8 cellular contexts compared by ENCODE assay signal in the genomic region with DNA sequence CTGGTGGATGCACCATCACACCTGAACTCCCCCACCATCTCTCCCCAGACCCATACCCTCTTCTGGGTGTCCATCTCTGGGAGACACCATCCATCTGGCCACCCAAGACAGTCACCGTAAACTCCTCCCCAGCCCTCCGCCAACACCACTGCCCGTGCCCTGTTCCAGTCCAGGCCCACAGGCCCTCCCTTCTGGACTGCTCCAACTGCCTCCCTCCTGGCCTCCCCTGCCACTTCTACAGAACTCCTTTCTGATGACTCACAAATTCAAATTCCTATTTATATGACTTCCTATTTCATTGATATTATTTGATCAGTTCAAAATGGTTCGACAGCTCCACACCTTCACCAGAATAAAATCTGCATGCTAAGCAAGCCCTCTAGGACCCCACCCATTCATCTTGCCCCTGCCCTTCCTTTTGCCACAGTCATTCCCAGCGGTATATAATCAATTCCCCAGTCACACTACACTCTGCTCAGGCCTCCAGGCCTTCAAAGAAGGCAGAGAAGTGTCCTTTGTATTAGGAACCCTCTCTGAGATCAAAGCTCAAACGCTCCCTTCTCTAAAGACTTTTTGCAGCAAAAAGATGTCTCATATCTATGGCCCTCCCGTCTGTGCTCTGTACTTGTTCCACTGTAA. TPM values are rescaled to one million over a fixed set of nuclear protein-coding genes. Genes with fewer than 3 reads are reported as not detected.
A peak's percentile ranks its signal among the peaks of the same experiment; 100 is the strongest.
DNase-seq lines count a peak whose midpoint lies in the region; ATAC-seq and TF ChIP-seq lines count a peak whose summit lies in the region.

No MANE protein-coding gene starts in this region.

- no peaks in the 10 kb centered on the region for H3K27me3 Mint-ChIP-seq in naive thymus-derived CD8-positive, alpha-beta T cell

- CTCF ChIA-PET in A673 (lab: Charles Lee), result no interaction called here

- H3K4me2 ChIP-seq in KMS-11, result peak overlapping the region; percentile 65

- H3K36me3 Mint-ChIP-seq in naive thymus-derived CD8-positive, alpha-beta T cell, result peaks cover 0 to 49% (median 0%) of the 10 kb centered on the region in 3 donors

- peaks cover 38% of the 10 kb centered on the region for H3K4me1 ChIP-seq in A673 (ENCODE audit: insufficient read depth, low read length, poor library complexity, severe bottlenecking)
- peaks cover 99% of the 10 kb centered on the region for H3K4me1 ChIP-seq in KMS-11 (ENCODE audit: low read depth, poor library complexity, severe bottlenecking)

- ATAC-seq in naive thymus-derived CD8-positive, alpha-beta T cell, result peak in 1 of 2 donors; percentile 5
- no peak for ATAC-seq in GM18873 (IDR thresholded peaks at IDR 0.05; ENCODE audit: low FRiP score, unreplicated experiment)

- no peak for DNase-seq in A673 (ENCODE audit: low spot score)
- peak; percentile 44 for DNase-seq in choroid plexus epithelial cell (ENCODE audit: low read depth)
- no peak for DNase-seq in naive thymus-derived CD8-positive, alpha-beta T cell
- DNase-seq in GDM1 (lab: John Stamatoyannopoulos, UW), result no peak
- no peak for DNase-seq in NCI-H345 (lab: John Stamatoyannopoulos, UW)
- no peak for DNase-seq in stimulated activated CD4-positive, alpha-beta T cell treated with anti-CD3 and anti-CD28 coated beads, Interleukin-12 subunit alpha, Interleukin-12 subunit beta, amount 100 ng/mL, for 4 hours

- peak overlapping the region; percentile 90 to 97 (median 95) for H3K27ac Mint-ChIP-seq in naive thymus-derived CD8-positive, alpha-beta T cell

- H3K9me3 ChIP-seq in A673 (ENCODE audit: low read depth, low read length, poor library complexity, severe bottlenecking), result no peaks in the 10 kb centered on the region

- H3K36me3 ChIP-seq in A673 (ENCODE audit: insufficient read depth, low read length, poor library complexity, severe bottlenecking) (no peaks in the 10 kb centered on the region), KMS-11 (ENCODE audit: insufficient read depth) (no peaks in the 10 kb centered on the region; the same call in 1 of the 2 replicates)

- peaks cover 99% of the 10 kb centered on the region for H3K79me2 ChIP-seq in KMS-11 (ENCODE audit: insufficient read depth, low read depth)

- H3K4me3 Mint-ChIP-seq in naive thymus-derived CD8-positive, alpha-beta T cell, result peak overlapping the region; percentile 38 to 88 (median 80)

- POLR2A ChIA-PET in A673 (lab: Charles Lee; ENCODE audit: low non-redundant PET), result no interaction called here
- POLR2A ChIA-PET in naive thymus-derived CD8-positive, alpha-beta T cell (lab: Charles Lee), result interaction anchor here (0.8 to 51.6 kb wide), 6 partner anchors 3 to 108 kb away, joined by 3 to 2215 read pairs (median 3); partner anchors contain the start of gene MYH9

- no peak overlapping the region for H3K9ac ChIP-seq in KMS-11

- H3K27ac ChIP-seq in A673 (ENCODE audit: low read depth, low read length, poor library complexity, severe bottlenecking) (peak overlapping the region; percentile 27), KMS-11 (peak overlapping the region; percentile 27; the same call in 1 of the 2 replicates)

- peaks cover 57 to 100% (median 98%) of the 10 kb centered on the region in 4 donors for H3K4me1 Mint-ChIP-seq in naive thymus-derived CD8-positive, alpha-beta T cell

- H3K4me3 ChIP-seq in A673 (ENCODE audit: low read depth, low read length, poor library complexity, severe bottlenecking), result no peak overlapping the region
- H3K4me3 ChIP-seq in KMS-11 (IDR thresholded peaks at IDR 0.05; ENCODE audit: insufficient read depth, low read depth, low read length), result no peak overlapping the region
- no peak overlapping the region for H3K4me3 ChIP-seq in choroid plexus epithelial cell (ENCODE audit: low read depth, low read length)

- no peak for TF ChIP-seq CTCF in A673 (conservative IDR thresholded peaks at IDR 0.05; ENCODE audit: low read depth, low read length)
- TF ChIP-seq CTCF in KMS-11 (conservative IDR thresholded peaks at IDR 0.05; ENCODE audit: low read depth, low read length), result no peak
- TF ChIP-seq CTCF in choroid plexus epithelial cell (conservative IDR thresholded peaks at IDR 0.05; ENCODE audit: low read depth, low read length), result no peak

- H3K9me3 Mint-ChIP-seq in naive thymus-derived CD8-positive, alpha-beta T cell, result no peaks in the 10 kb centered on the region

- no peak overlapping the region for H2AFZ ChIP-seq in KMS-11 (ENCODE audit: low read depth)

- intact Hi-C loops in A673 (cut with micrococcal nuclease; ENCODE audit: unreplicated experiment), result no loop called here

- H4K20me1 ChIP-seq in KMS-11 (ENCODE audit: insufficient read depth), result peaks cover 75% of the 10 kb centered on the region

- no TSS peak for BruUV-seq in A673 (replicated peaks; lab: Mats Ljungman, UMichigan)

- H3K27me3 ChIP-seq in A673 (replicated peaks; ENCODE audit: insufficient read depth, low read depth, low read length, poor library complexity), result no peaks in the 10 kb centered on the region
- no peaks in the 10 kb centered on the region for H3K27me3 ChIP-seq in KMS-11 (ENCODE audit: insufficient read depth, low read depth)

RNA-seq across cellular contexts. Expression of gene MYH9, which starts 29.1 kb away (rescaled TPM):
- total RNA-seq in A673 (2021), result 290 and 323 TPM in 2 replicates
- total RNA-seq in naive thymus-derived CD8-positive, alpha-beta T cell, result 100 to 1,000 TPM; 711 to 718 TPM
- polyA plus RNA-seq in naive thymus-derived CD8-positive, alpha-beta T cell, result 100 to 1,000 TPM in 2 of 3 donors, 10 to 100 TPM in 1; 51.2 to 389 (median 105) TPM
